ENCODE assay signal across 8 cellular contexts in genomic region chr11:68271023-68271780, GRCh38. TPM values are rescaled to one million over a fixed set of nuclear protein-coding genes. Genes with fewer than 3 reads are reported as not detected.
DNase-seq lines count a peak whose midpoint lies in the region; ATAC-seq and TF ChIP-seq lines count a peak whose summit lies in the region.

No MANE protein-coding gene starts in this region.

- peaks cover 25% of the 10 kb centered on the region for H3K4me1 Mint-ChIP-seq in activated T-cell treated with anti-CD3 and anti-CD28 coated beads, Interleukin-2, amount 50 U/mL, for 4 hours (ENCODE audit: low read depth)
- peaks cover 31 to 42% of the 10 kb centered on the region in 2 donors for H3K4me1 Mint-ChIP-seq in natural killer cell

- intact Hi-C loops in OCI-LY7 (cut with micrococcal nuclease; ENCODE audit: unreplicated experiment): loop anchor here (10.0 kb wide), 1 partner anchor 266 kb away; the partner anchor contains the start of gene UNC93B1
- intact Hi-C loops in natural killer cell (cut with micrococcal nuclease): no loop called here
- intact Hi-C loops in stomach (cut with DNase I; ENCODE audit: low total_unique reads): no loop called here

- peaks cover 3% of the 10 kb centered on the region for H3K36me3 Mint-ChIP-seq in activated T-cell treated with anti-CD3 and anti-CD28 coated beads, Interleukin-2, amount 50 U/mL, for 4 hours (ENCODE audit: insufficient read depth)
- H3K36me3 Mint-ChIP-seq in natural killer cell: no peaks in the 10 kb centered on the region

- CTCF ChIA-PET in OCI-LY7 (lab: Charles Lee; ENCODE audit: unreplicated experiment): no interaction called here

- peak; percentile 51 for ATAC-seq in activated T-cell treated with anti-CD3 and anti-CD28 coated beads, Interleukin-2, amount 50 U/mL, for 4 hours
- ATAC-seq in natural killer cell: peak; percentile 17 to 39 (median 22)

- WGBS in stomach, 5 donors: 2 to 5% (median 3%) methylated on average over 23 of the region's 23 CpGs

- H4K20me1 ChIP-seq in OCI-LY7 (ENCODE audit: insufficient read depth, low read length): no peaks in the 10 kb centered on the region
- no peaks in the 10 kb centered on the region for H4K20me1 ChIP-seq in fibroblast of lung (ENCODE audit: control insufficient read depth, extremely low read depth, insufficient read depth, low read length)

- H3K9me3 ChIP-seq in BE2C: no peaks in the 10 kb centered on the region
- H3K9me3 ChIP-seq in OCI-LY7 (ENCODE audit: low read length): peaks cover 18% of the 10 kb centered on the region; the same call in 1 of the 2 replicates
- H3K9me3 ChIP-seq in fibroblast of lung (ENCODE audit: control insufficient read depth, insufficient read depth, low read depth, low read length): no peaks in the 10 kb centered on the region
- no peaks in the 10 kb centered on the region for H3K9me3 ChIP-seq in stomach

- TF ChIP-seq CTCF in BE2C (IDR thresholded peaks at IDR 0.05; ENCODE audit: low read depth, low read length) (peak; percentile 70), OCI-LY7 (conservative IDR thresholded peaks at IDR 0.05; ENCODE audit: low read length) (peak; percentile 70), fibroblast of lung (conservative IDR thresholded peaks at IDR 0.05 in 1 of 2, IDR thresholded peaks at IDR 0.05 in 1 of 2; ENCODE audit: low read depth in 1 of 2, low read length in 2 of 2) (peak; percentile 57 to 62), natural killer cell (IDR thresholded peaks at IDR 0.05) (peak; percentile 26), stomach (IDR thresholded peaks at IDR 0.05) (peak in 3 of 7 experiments; percentile 15 to 31 (median 21))

- H3K27ac ChIP-seq in OCI-LY7 (ENCODE audit: low read depth, low read length, poor library complexity, severe bottlenecking): peak overlapping the region; percentile 96
- H3K27ac ChIP-seq in fibroblast of lung (ENCODE audit: insufficient read depth, low read length): peak overlapping the region; percentile 99
- H3K27ac ChIP-seq in stomach: peak overlapping the region; percentile 94 to 99 (median 95)

- H3K9ac ChIP-seq in fibroblast of lung (ENCODE audit: insufficient read depth, low read length): peak overlapping the region; percentile 98

- H2AFZ ChIP-seq in OCI-LY7 (ENCODE audit: low read length) (no peak overlapping the region), fibroblast of lung (ENCODE audit: low read length) (no peak overlapping the region)

- peak; percentile 86 for DNase-seq in BE2C
- DNase-seq in GM19238 (ENCODE audit: insufficient read length, low spot score): peak; percentile 70
- DNase-seq in HT1080 (ENCODE audit: low read depth): peak; percentile 67
- peak; percentile 90 for DNase-seq in OCI-LY7 (ENCODE audit: low spot score)
- peak; percentile 50 for DNase-seq in activated T-cell treated with anti-CD3 and anti-CD28 coated beads, Interleukin-2, amount 50 U/mL, for 4 hours
- DNase-seq in fibroblast of lung (ENCODE audit: low read depth in 2 of 2): peak; percentile 77 to 85
- peak; percentile 40 for DNase-seq in natural killer cell
- peak; percentile 61 for DNase-seq in stomach

- H3K79me2 ChIP-seq in OCI-LY7 (ENCODE audit: insufficient read depth, low read depth, low read length) (peaks cover 46% of the 10 kb centered on the region), fibroblast of lung (ENCODE audit: control insufficient read depth, insufficient read depth, low read length) (peaks cover 44% of the 10 kb centered on the region)

- no peaks in the 10 kb centered on the region for H3K27me3 Mint-ChIP-seq in activated T-cell treated with anti-CD3 and anti-CD28 coated beads, Interleukin-2, amount 50 U/mL, for 4 hours (ENCODE audit: low read depth)
- no peaks in the 10 kb centered on the region for H3K27me3 Mint-ChIP-seq in natural killer cell (ENCODE audit: low read depth in 2 of 2)

- BruUV-seq in OCI-LY7 (replicated peaks; lab: Mats Ljungman, UMichigan): no TSS peak

- no peak for TF ChIP-seq POLR2A in stomach (IDR thresholded peaks at IDR 0.05)

- peak overlapping the region; percentile 86 for H3K4me2 ChIP-seq in OCI-LY7 (ENCODE audit: low read length)
- H3K4me2 ChIP-seq in fibroblast of lung (ENCODE audit: extremely low read depth, insufficient read depth, low read length): peak overlapping the region; percentile 84

- no peaks in the 10 kb centered on the region for H3K9me2 ChIP-seq in OCI-LY7 (ENCODE audit: insufficient read depth, low read length)

- H3K4me3 ChIP-seq in BE2C (ENCODE audit: low read depth, low read length): peak overlapping the region; percentile 92
- peak overlapping the region; percentile 83 for H3K4me3 ChIP-seq in OCI-LY7 (ENCODE audit: low read depth, low read length, poor library complexity, severe bottlenecking)
- H3K4me3 ChIP-seq in fibroblast of lung (replicated peaks in 1 of 4; ENCODE audit: control extremely low read depth in 1 of 4, insufficient read depth in 1 of 4, low read depth in 3 of 4, low read length in 4 of 4): peak overlapping the region; percentile 71 to 90 (median 84)
- peak overlapping the region; percentile 70 to 76 (median 74) for H3K4me3 ChIP-seq in stomach

- H3K27ac Mint-ChIP-seq in natural killer cell: peak overlapping the region; percentile 96

- peaks cover 7% of the 10 kb centered on the region for H3K36me3 ChIP-seq in BE2C
- H3K36me3 ChIP-seq in OCI-LY7 (ENCODE audit: insufficient read depth, low read length): peaks cover 51% of the 10 kb centered on the region
- H3K36me3 ChIP-seq in fibroblast of lung (ENCODE audit: control insufficient read depth, insufficient read depth, low read length): peaks cover 11% of the 10 kb centered on the region
- peaks cover 16 to 20% (median 20%) of the 10 kb centered on the region in 4 donors for H3K36me3 ChIP-seq in stomach

- no peaks in the 10 kb centered on the region for H3K9me3 Mint-ChIP-seq in activated T-cell treated with anti-CD3 and anti-CD28 coated beads, Interleukin-2, amount 50 U/mL, for 4 hours
- H3K9me3 Mint-ChIP-seq in natural killer cell: no peaks in the 10 kb centered on the region

- H3K27me3 ChIP-seq in BE2C (no peaks in the 10 kb centered on the region), fibroblast of lung (ENCODE audit: control insufficient read depth, insufficient read depth, low read length) (no peaks in the 10 kb centered on the region), stomach (no peaks in the 10 kb centered on the region)

- POLR2A ChIA-PET in OCI-LY7 (lab: Charles Lee): interaction anchor here (0.8 to 2.7 kb wide), 3 partner anchors 22 to 25 kb away, joined by 6 to 11 read pairs (median 10); no protein-coding TSS in a partner anchor

- TF ChIP-seq EP300 in stomach (IDR thresholded peaks at IDR 0.05): no peak

- H3K4me3 Mint-ChIP-seq in activated T-cell treated with anti-CD3 and anti-CD28 coated beads, Interleukin-2, amount 50 U/mL, for 4 hours: peak overlapping the region; percentile 96
- peak overlapping the region; percentile 96 for H3K4me3 Mint-ChIP-seq in natural killer cell

- H3K4me1 ChIP-seq in BE2C (no peaks in the 10 kb centered on the region), OCI-LY7 (ENCODE audit: insufficient read depth, low read length, poor library complexity, severe bottlenecking) (peaks cover 63% of the 10 kb centered on the region), fibroblast of lung (ENCODE audit: control insufficient read depth, extremely low read depth, insufficient read depth, low read length) (peaks cover 7% of the 10 kb centered on the region), stomach (peaks cover 22 to 62% (median 53%) of the 10 kb centered on the region in 4 donors)

RNA-seq across cellular contexts. Expression of gene C11orf24, which starts 0.6 kb away (rescaled TPM):
- polyA plus RNA-seq in BE2C (2012; ENCODE audit: insufficient read depth, insufficient read length, low read depth): 59.5 TPM
- 41.8 and 53.2 TPM in 2 replicates for total RNA-seq in HT1080 (2014; rRNA removed; shearing (Covaris generic))
- polyA plus RNA-seq in HT1080 (2015; cell fraction: cytosol; rRNA removed): 67.4 and 81.5 TPM in 2 replicates
- polyA plus RNA-seq in HT1080 (2015; cell fraction: nucleus; rRNA removed): 29.1 and 37.4 TPM in 2 replicates
- 53.9 and 81.1 TPM in 2 replicates for total RNA-seq in OCI-LY7 (2014; rRNA removed; shearing (Covaris generic))
- total RNA-seq in OCI-LY7 (2022) (94.1 and 114 TPM in 2 replicates), fibroblast of lung (14.1 and 25.4 TPM in 2 replicates), natural killer cell (10 to 100 TPM; 15.6 to 26.1 (median 17.7) TPM), stomach (10 to 100 TPM in 4 of 5 donors, 1 to 10 TPM in 1; 5.8 to 35.1 (median 18.0) TPM)
- total RNA-seq in activated T-cell treated with anti-CD3 and anti-CD28 coated beads, Interleukin-2, amount 50 U/mL, for 4 hours: 10 to 100 TPM; 46.8 to 49.2 (median 47.3) TPM
- polyA plus RNA-seq in fibroblast of lung (45.6 TPM in 2 replicates), stomach (10 to 100 TPM; 16.3 to 24.6 (median 22.3) TPM)
- 74.7 and 76.0 TPM in 2 replicates for polyA plus RNA-seq in fibroblast of lung (2012)
- 210 and 228 TPM in 2 replicates for polyA minus RNA-seq in fibroblast of lung (ENCODE audit: low replicate concordance)

RNA-seq across cellular contexts. Expression of gene LRP5, which starts 41.2 kb away (rescaled TPM):
- 25.5 TPM for polyA plus RNA-seq in BE2C (2012; ENCODE audit: insufficient read depth, insufficient read length, low read depth)
- total RNA-seq in HT1080 (2014; rRNA removed; shearing (Covaris generic)): 13.1 and 20.8 TPM in 2 replicates
- 15.2 and 17.1 TPM in 2 replicates for polyA plus RNA-seq in HT1080 (2015; cell fraction: cytosol; rRNA removed)
- polyA plus RNA-seq in HT1080 (2015; cell fraction: nucleus; rRNA removed): 24.2 and 26.1 TPM in 2 replicates
- total RNA-seq in OCI-LY7 (2014; rRNA removed; shearing (Covaris generic)): 0.59 and 0.60 TPM in 2 replicates
- 0.26 TPM in 1 of 2 replicates, not detected in the other for total RNA-seq in OCI-LY7 (2022)
- total RNA-seq in activated T-cell treated with anti-CD3 and anti-CD28 coated beads, Interleukin-2, amount 50 U/mL, for 4 hours: 1 to 10 TPM; 7.7 to 8.5 (median 7.9) TPM
- 20.8 and 22.0 TPM in 2 replicates for total RNA-seq in fibroblast of lung
- polyA plus RNA-seq in fibroblast of lung: 3.5 and 3.8 TPM in 2 replicates
- 11.3 and 14.3 TPM in 2 replicates for polyA plus RNA-seq in fibroblast of lung (2012)
- 16.4 and 23.0 TPM in 2 replicates for polyA minus RNA-seq in fibroblast of lung (ENCODE audit: low replicate concordance)
- total RNA-seq in natural killer cell: 1 to 10 TPM in 1 of 3 donors, under 1 TPM in 2; 0.36 to 1.3 (median 0.89) TPM
- total RNA-seq in stomach: 100 to 1,000 TPM in 2 of 5 donors, 10 to 100 TPM in 3; 36.5 to 152 (median 64.7) TPM
- 10 to 100 TPM; 11.8 to 42.4 (median 26.6) TPM for polyA plus RNA-seq in stomach

RNA-seq across cellular contexts. Expression of gene KMT5B, which starts 58.1 kb away (rescaled TPM):
- 42.5 TPM for polyA plus RNA-seq in BE2C (2012; ENCODE audit: insufficient read depth, insufficient read length, low read depth)
- 18.0 and 19.8 TPM in 2 replicates for total RNA-seq in HT1080 (2014; rRNA removed; shearing (Covaris generic))
- polyA plus RNA-seq in HT1080 (2015; cell fraction: cytosol; rRNA removed): 31.2 and 32.6 TPM in 2 replicates
- 34.9 and 38.8 TPM in 2 replicates for polyA plus RNA-seq in HT1080 (2015; cell fraction: nucleus; rRNA removed)
- 13.9 and 14.3 TPM in 2 replicates for total RNA-seq in OCI-LY7 (2014; rRNA removed; shearing (Covaris generic))
- total RNA-seq in OCI-LY7 (2022) (26.3 and 28.8 TPM in 2 replicates), fibroblast of lung (23.4 and 24.3 TPM in 2 replicates), natural killer cell (10 to 100 TPM; 45.0 to 60.1 (median 55.6) TPM), stomach (10 to 100 TPM; 17.4 to 52.7 (median 31.6) TPM)
- total RNA-seq in activated T-cell treated with anti-CD3 and anti-CD28 coated beads, Interleukin-2, amount 50 U/mL, for 4 hours: 10 to 100 TPM; 23.5 to 30.0 (median 25.7) TPM
- polyA plus RNA-seq in fibroblast of lung (9.3 and 13.0 TPM in 2 replicates), stomach (10 to 100 TPM; 14.3 to 20.6 (median 14.8) TPM)
- 14.8 and 19.5 TPM in 2 replicates for polyA plus RNA-seq in fibroblast of lung (2012)
- 4.2 and 4.6 TPM in 2 replicates for polyA minus RNA-seq in fibroblast of lung (ENCODE audit: low replicate concordance)

Comparison
In these comparisons a context has a peak if more than half of its experiments do, and no peak if none do; other contexts are left out.
1. Peak in every context shown above with its lines: DNase-seq, ATAC-seq, H3K4me3 ChIP-seq and H3K27ac ChIP-seq.
2. DNase-seq: peak in every context shown above with its lines; median percentile 90 in OCI-LY7; 86 in BE2C; 81 in fibroblast of lung; 70 in GM19238; 67 in HT1080; 61 in stomach; 50 in activated T-cell treated with anti-CD3 and anti-CD28 coated beads, Interleukin-2, amount 50 U/mL, for 4 hours; 40 in natural killer cell.